In genomic region chr10:125982256-125982948, GRCh38 we compare ENCODE assay signal across 1 cellular context.
TF ChIP-seq lines count a peak whose summit lies in the region.

No MANE protein-coding gene starts in this region.

TF ChIP-seq in H1, 55 proteins besides CTCF, POLR2A, EP300 and RAD21 (continued from another document):
- TF ChIP-seq, protein P1, sequence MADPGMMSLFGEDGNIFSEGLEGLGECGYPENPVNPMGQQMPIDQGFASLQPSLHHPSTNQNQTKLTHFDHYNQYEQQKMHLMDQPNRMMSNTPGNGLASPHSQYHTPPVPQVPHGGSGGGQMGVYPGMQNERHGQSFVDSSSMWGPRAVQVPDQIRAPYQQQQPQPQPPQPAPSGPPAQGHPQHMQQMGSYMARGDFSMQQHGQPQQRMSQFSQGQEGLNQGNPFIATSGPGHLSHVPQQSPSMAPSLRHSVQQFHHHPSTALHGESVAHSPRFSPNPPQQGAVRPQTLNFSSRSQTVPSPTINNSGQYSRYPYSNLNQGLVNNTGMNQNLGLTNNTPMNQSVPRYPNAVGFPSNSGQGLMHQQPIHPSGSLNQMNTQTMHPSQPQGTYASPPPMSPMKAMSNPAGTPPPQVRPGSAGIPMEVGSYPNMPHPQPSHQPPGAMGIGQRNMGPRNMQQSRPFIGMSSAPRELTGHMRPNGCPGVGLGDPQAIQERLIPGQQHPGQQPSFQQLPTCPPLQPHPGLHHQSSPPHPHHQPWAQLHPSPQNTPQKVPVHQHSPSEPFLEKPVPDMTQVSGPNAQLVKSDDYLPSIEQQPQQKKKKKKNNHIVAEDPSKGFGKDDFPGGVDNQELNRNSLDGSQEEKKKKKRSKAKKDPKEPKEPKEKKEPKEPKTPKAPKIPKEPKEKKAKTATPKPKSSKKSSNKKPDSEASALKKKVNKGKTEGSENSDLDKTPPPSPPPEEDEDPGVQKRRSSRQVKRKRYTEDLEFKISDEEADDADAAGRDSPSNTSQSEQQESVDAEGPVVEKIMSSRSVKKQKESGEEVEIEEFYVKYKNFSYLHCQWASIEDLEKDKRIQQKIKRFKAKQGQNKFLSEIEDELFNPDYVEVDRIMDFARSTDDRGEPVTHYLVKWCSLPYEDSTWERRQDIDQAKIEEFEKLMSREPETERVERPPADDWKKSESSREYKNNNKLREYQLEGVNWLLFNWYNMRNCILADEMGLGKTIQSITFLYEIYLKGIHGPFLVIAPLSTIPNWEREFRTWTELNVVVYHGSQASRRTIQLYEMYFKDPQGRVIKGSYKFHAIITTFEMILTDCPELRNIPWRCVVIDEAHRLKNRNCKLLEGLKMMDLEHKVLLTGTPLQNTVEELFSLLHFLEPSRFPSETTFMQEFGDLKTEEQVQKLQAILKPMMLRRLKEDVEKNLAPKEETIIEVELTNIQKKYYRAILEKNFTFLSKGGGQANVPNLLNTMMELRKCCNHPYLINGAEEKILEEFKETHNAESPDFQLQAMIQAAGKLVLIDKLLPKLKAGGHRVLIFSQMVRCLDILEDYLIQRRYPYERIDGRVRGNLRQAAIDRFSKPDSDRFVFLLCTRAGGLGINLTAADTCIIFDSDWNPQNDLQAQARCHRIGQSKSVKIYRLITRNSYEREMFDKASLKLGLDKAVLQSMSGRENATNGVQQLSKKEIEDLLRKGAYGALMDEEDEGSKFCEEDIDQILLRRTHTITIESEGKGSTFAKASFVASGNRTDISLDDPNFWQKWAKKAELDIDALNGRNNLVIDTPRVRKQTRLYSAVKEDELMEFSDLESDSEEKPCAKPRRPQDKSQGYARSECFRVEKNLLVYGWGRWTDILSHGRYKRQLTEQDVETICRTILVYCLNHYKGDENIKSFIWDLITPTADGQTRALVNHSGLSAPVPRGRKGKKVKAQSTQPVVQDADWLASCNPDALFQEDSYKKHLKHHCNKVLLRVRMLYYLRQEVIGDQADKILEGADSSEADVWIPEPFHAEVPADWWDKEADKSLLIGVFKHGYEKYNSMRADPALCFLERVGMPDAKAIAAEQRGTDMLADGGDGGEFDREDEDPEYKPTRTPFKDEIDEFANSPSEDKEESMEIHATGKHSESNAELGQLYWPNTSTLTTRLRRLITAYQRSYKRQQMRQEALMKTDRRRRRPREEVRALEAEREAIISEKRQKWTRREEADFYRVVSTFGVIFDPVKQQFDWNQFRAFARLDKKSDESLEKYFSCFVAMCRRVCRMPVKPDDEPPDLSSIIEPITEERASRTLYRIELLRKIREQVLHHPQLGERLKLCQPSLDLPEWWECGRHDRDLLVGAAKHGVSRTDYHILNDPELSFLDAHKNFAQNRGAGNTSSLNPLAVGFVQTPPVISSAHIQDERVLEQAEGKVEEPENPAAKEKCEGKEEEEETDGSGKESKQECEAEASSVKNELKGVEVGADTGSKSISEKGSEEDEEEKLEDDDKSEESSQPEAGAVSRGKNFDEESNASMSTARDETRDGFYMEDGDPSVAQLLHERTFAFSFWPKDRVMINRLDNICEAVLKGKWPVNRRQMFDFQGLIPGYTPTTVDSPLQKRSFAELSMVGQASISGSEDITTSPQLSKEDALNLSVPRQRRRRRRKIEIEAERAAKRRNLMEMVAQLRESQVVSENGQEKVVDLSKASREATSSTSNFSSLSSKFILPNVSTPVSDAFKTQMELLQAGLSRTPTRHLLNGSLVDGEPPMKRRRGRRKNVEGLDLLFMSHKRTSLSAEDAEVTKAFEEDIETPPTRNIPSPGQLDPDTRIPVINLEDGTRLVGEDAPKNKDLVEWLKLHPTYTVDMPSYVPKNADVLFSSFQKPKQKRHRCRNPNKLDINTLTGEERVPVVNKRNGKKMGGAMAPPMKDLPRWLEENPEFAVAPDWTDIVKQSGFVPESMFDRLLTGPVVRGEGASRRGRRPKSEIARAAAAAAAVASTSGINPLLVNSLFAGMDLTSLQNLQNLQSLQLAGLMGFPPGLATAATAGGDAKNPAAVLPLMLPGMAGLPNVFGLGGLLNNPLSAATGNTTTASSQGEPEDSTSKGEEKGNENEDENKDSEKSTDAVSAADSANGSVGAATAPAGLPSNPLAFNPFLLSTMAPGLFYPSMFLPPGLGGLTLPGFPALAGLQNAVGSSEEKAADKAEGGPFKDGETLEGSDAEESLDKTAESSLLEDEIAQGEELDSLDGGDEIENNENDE (IDR thresholded peaks at IDR 0.05; ENCODE audit: insufficient replicate concordance, low read length): no peak
- no peak for TF ChIP-seq SRF (IDR thresholded peaks at IDR 0.05; ENCODE audit: low read depth, low read length)
